10 cellular contexts compared by ENCODE assay signal in the genomic region with DNA sequence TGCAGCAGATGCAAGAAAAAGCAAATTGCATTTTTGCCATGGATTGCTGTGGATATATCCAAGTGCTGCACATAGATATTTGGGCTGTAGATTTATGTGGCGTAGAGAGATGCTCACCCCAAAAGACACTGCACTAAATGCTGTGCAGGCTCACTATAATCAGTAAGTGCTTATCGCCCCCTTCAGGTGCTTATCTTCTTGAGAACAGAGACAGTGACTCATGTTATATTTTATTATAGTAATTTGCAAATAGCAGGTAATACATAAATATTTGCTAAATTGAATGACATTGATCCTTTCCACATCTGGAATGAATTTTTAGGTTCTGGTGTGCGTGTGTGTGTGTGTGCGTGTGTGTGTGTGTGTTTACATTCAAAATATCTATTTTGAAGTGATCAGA. TPM values are rescaled to one million over a fixed set of nuclear protein-coding genes. Genes with fewer than 3 reads are reported as not detected.
A peak's percentile ranks its signal among the peaks of the same experiment; 100 is the strongest.
DNase-seq lines count a peak whose midpoint lies in the region; ATAC-seq and TF ChIP-seq lines count a peak whose summit lies in the region.
"Had no signal": no experiment of that assay in that cellular context is flagged by ENCODE, and none has a peak within 500 bp of the region (broad histone marks: within the 10 kb centered on the region; RNA-seq: fewer than 3 reads in every experiment).

No MANE protein-coding gene starts in this region.

- peaks cover 6% of the 10 kb centered on the region for H3K27me3 Mint-ChIP-seq in progenitor cell of endocrine pancreas

- no peak for ATAC-seq in stimulated activated naive CD8-positive, alpha-beta T cell treated with anti-CD3 and anti-CD28 coated beads, Interleukin-15, Interleukin-2, amounts not matched to agents 100 U/mL and 50 U/mL, for 24 hours
- ATAC-seq in HG02981 (IDR thresholded peaks at IDR 0.05; ENCODE audit: unreplicated experiment): no peak
- ATAC-seq: left cardiac atrium had no signal

- H3K4me1 ChIP-seq in mammary epithelial cell (ENCODE audit: insufficient read depth, low read length): peaks cover 10% of the 10 kb centered on the region
- H3K4me1 ChIP-seq: tibial nerve had no signal

- H3K27me3 ChIP-seq in mammary epithelial cell (ENCODE audit: insufficient read depth, low read length): no peaks in the 10 kb centered on the region
- H3K27me3 ChIP-seq: tibial nerve had no signal

- H3K9ac ChIP-seq in mammary epithelial cell (ENCODE audit: insufficient read depth, low read length): no peak overlapping the region

- no peaks in the 10 kb centered on the region for H3K36me3 Mint-ChIP-seq in progenitor cell of endocrine pancreas (ENCODE audit: insufficient read depth)

- no peak overlapping the region for H3K4me2 ChIP-seq in mammary epithelial cell (ENCODE audit: insufficient read depth, low read depth, low read length)

- dilution Hi-C loops in mammary epithelial cell (cut with HindIII; ENCODE audit: low sequenced_read_pairs): loop anchor here (25.0 kb wide), 1 partner anchor 300 kb away; a partner anchor contains a TSS

- in situ Hi-C loops in mammary epithelial cell (cut with MboI; ENCODE audit: low sequenced_read_pairs in 2 of 2): loop anchor here in 1 of 2 donors (10.0 kb wide), 1 partner anchor 317 kb away; no protein-coding TSS in a partner anchor

- H3K9me3 Mint-ChIP-seq in progenitor cell of endocrine pancreas (ENCODE audit: low read depth): no peaks in the 10 kb centered on the region

- no peaks in the 10 kb centered on the region for H3K36me3 ChIP-seq in mammary epithelial cell (ENCODE audit: insufficient read depth, low read length)
- H3K36me3 ChIP-seq: tibial nerve had no signal

- WGBS in mammary epithelial cell (ENCODE audit: low coverage, missing lambda C conversion rate): 74% methylated on average over 4 of the region's 4 CpGs

- H3K4me3 ChIP-seq in mammary epithelial cell (replicated peaks in 1 of 3; ENCODE audit: insufficient read depth in 1 of 3, low read depth in 2 of 3, low read length in 3 of 3): no peak overlapping the region
- H3K4me3 ChIP-seq: tibial nerve had no signal

- no peak overlapping the region for H3K27ac ChIP-seq in mammary epithelial cell (ENCODE audit: insufficient read depth, low read depth, low read length)
- H3K27ac ChIP-seq: tibial nerve had no signal

- no TSS peak for BruUV-seq in mammary epithelial cell (replicated peaks; lab: Mats Ljungman, UMichigan)

- H3K79me2 ChIP-seq in mammary epithelial cell (ENCODE audit: insufficient read depth, low read length): no peaks in the 10 kb centered on the region

- TF ChIP-seq CTCF in mammary epithelial cell (conservative IDR thresholded peaks at IDR 0.05 in 1 of 2, IDR thresholded peaks at IDR 0.05 in 1 of 2; ENCODE audit: extremely low read depth in 1 of 2, insufficient read depth in 1 of 2, low read depth in 1 of 2, low read length in 2 of 2) (peak; percentile 55 to 56), progenitor cell of endocrine pancreas (IDR thresholded peaks at IDR 0.05; ENCODE audit: unreplicated experiment) (peak; percentile 47)

- peak; percentile 12 for DNase-seq in NCI-H2107 treated with DMSO at 0.1 percent for 48 hours (lab: John Stamatoyannopoulos, UW; ENCODE audit: unreplicated experiment)
- no peak for DNase-seq in NCI-H2107 (lab: John Stamatoyannopoulos, UW)
- DNase-seq in NCI-H1694 treated with DMSO at 0.1 percent for 48 hours (lab: John Stamatoyannopoulos, UW): peak; percentile 52
- peak; percentile 33 for DNase-seq in mammary epithelial cell
- DNase-seq in progenitor cell of endocrine pancreas (ENCODE audit: low spot score, unreplicated experiment): no peak
- DNase-seq in foreskin melanocyte: no peak
- no peak for DNase-seq in stimulated activated naive CD8-positive, alpha-beta T cell treated with anti-CD3 and anti-CD28 coated beads, Interleukin-15, Interleukin-2, amounts not matched to agents 100 U/mL and 50 U/mL, for 24 hours
- DNase-seq: left cardiac atrium had no signal

- H3K27ac Mint-ChIP-seq in progenitor cell of endocrine pancreas: no peak overlapping the region

- no peak overlapping the region for H3K4me3 Mint-ChIP-seq in progenitor cell of endocrine pancreas (ENCODE audit: low read depth)

- no peak overlapping the region for H2AFZ ChIP-seq in mammary epithelial cell (ENCODE audit: low read depth, low read length)

- CTCF ChIA-PET in mammary epithelial cell (lab: Charles Lee; ENCODE audit: low non-redundant PET): interaction anchor here (0.6 kb wide), 1 partner anchor 37 kb away, joined by 3 read pairs; a partner anchor contains a TSS

- no peaks in the 10 kb centered on the region for H3K4me1 Mint-ChIP-seq in progenitor cell of endocrine pancreas (ENCODE audit: low read depth)

- H3K9me3 ChIP-seq in mammary epithelial cell (replicated peaks; ENCODE audit: insufficient read depth, low read length): no peaks in the 10 kb centered on the region
- H3K9me3 ChIP-seq: tibial nerve had no signal

- H4K20me1 ChIP-seq in mammary epithelial cell (ENCODE audit: insufficient read depth, low read length): no peaks in the 10 kb centered on the region

- intact Hi-C loops in mammary epithelial cell (cut with micrococcal nuclease): loop anchor here (2.0 kb wide), 1 partner anchor 293 kb away; a partner anchor contains a TSS

RNA-seq across cellular contexts. Expression of a gene that starts 36.8 kb away (rescaled TPM):
- total RNA-seq in mammary epithelial cell (10 to 100 TPM in 1 of 2 donors, 1 to 10 TPM in 1; 6.4 to 15.0 TPM), progenitor cell of endocrine pancreas (18.0 and 19.2 TPM in 2 replicates)
- polyA plus RNA-seq in mammary epithelial cell: 2.1 TPM
- 22.1 TPM for polyA minus RNA-seq in mammary epithelial cell

Comparison
In these comparisons a context has a peak if more than half of its experiments do, and no peak if none do; other contexts are left out.
1. DNase-seq: peak in NCI-H2107 treated with DMSO at 0.1 percent for 48 hours (single experiment), NCI-H1694 treated with DMSO at 0.1 percent for 48 hours (single experiment) and mammary epithelial cell (single experiment); none in NCI-H2107 (single experiment), progenitor cell of endocrine pancreas (single experiment), foreskin melanocyte (single experiment) and stimulated activated naive CD8-positive, alpha-beta T cell treated with anti-CD3 and anti-CD28 coated beads, Interleukin-15, Interleukin-2, amounts not matched to agents 100 U/mL and 50 U/mL, for 24 hours (single experiment).